13 cellular contexts compared by ENCODE assay signal in genomic region chr5:154157483-154158378, GRCh38. TPM values are rescaled to one million over a fixed set of nuclear protein-coding genes. Genes with fewer than 3 reads are reported as not detected.
DNase-seq lines count a peak whose midpoint lies in the region; ATAC-seq, FAIRE-seq and TF ChIP-seq lines count a peak whose summit lies in the region.
"Had no signal": no experiment of that assay in that cellular context is flagged by ENCODE, and none has a peak within 500 bp of the region (broad histone marks: within the 10 kb centered on the region; RNA-seq: fewer than 3 reads in every experiment).

No MANE protein-coding gene starts in this region.

- peaks cover 60% of the 10 kb centered on the region for H3K27me3 Mint-ChIP-seq in activated T-helper 2 cell treated with anti-CD3 and anti-CD28 coated beads, Interferon-gamma antibody, Interleukin-2, Interleukin-4, amounts not matched to agents 10 μg/mL and 5 μg/mL and 100 μg/mL, durations not matched to agents 14 hours and 24 hours and 36 hours (ENCODE audit: low read depth)

- no peak overlapping the region for H3K4me3 ChIP-seq in AG04449 (ENCODE audit: low read depth, low read length)
- no peak overlapping the region for H3K4me3 ChIP-seq in cardiac muscle cell

- H3K27ac Mint-ChIP-seq in activated T-helper 2 cell treated with anti-CD3 and anti-CD28 coated beads, Interferon-gamma antibody, Interleukin-2, Interleukin-4, amounts not matched to agents 10 μg/mL and 5 μg/mL and 100 μg/mL, durations not matched to agents 14 hours and 24 hours and 36 hours: no peak overlapping the region
- H3K27ac Mint-ChIP-seq: activated naive CD4-positive, alpha-beta T cell treated with anti-CD3 and anti-CD28 coated beads, Interleukin-2, amount 50 U/mL, for 72 hours; T-helper 1 cell treated with Interleukin-12 subunit alpha and Interleukin-12 subunit beta and Interleukin-4 antibody, amounts not matched to agents 30 μg/mL and 1 μg/mL, for 36 hours had no signal

- no peak for FAIRE-seq in RCC 7860 (lab: Jason Lieb, UNC)

- TF ChIP-seq CTCF in AG04449 (IDR thresholded peaks at IDR 0.05; ENCODE audit: insufficient read depth, low read length, missing control alignments) (peak; percentile 18), GM12873 (IDR thresholded peaks at IDR 0.05; ENCODE audit: insufficient read depth, low read depth, low read length, missing control alignments) (peak; percentile 59), VCaP (conservative IDR thresholded peaks at IDR 0.05) (peak; percentile 42), cardiac muscle cell (IDR thresholded peaks at IDR 0.05; ENCODE audit: low read depth, low read length) (peak; percentile 40)

- no peak for DNase-seq in AG04449 (ENCODE audit: low read depth, low spot score)
- DNase-seq in cardiac muscle cell (ENCODE audit: low read depth in 1 of 2, low spot score in 1 of 2): peak in 1 of 2 donors; percentile 13
- DNase-seq in RCC 7860 (ENCODE audit: low spot score): no peak
- DNase-seq in activated T-helper 2 cell treated with anti-CD3 and anti-CD28 coated beads, Interferon-gamma antibody, Interleukin-2, Interleukin-4, amounts not matched to agents 10 μg/mL and 5 μg/mL and 100 μg/mL, durations not matched to agents 14 hours and 24 hours and 36 hours (ENCODE audit: low spot score): no peak
- DNase-seq in COR-L47 (lab: John Stamatoyannopoulos, UW): no peak
- DNase-seq: head of caudate nucleus, NCI-H187 treated with DMSO at 0.1 percent for 48 hours, nucleus accumbens had no signal

- intact Hi-C loops in activated T-helper 2 cell treated with anti-CD3 and anti-CD28 coated beads, Interferon-gamma antibody, Interleukin-2, Interleukin-4, amounts not matched to agents 10 μg/mL and 5 μg/mL and 100 μg/mL, durations not matched to agents 14 hours and 24 hours and 36 hours (cut with micrococcal nuclease): no loop called here

- no peaks in the 10 kb centered on the region for H3K9me3 ChIP-seq in cardiac muscle cell (ENCODE audit: low read depth)

- no peaks in the 10 kb centered on the region for H3K36me3 ChIP-seq in cardiac muscle cell

- POLR2A ChIA-PET in AG04449 (lab: Yijun Ruan, JAX): no interaction called here

- no peak overlapping the region for H3K27ac ChIP-seq in VCaP
- no peak overlapping the region for H3K27ac ChIP-seq in cardiac muscle cell

- H3K4me1 Mint-ChIP-seq in activated T-helper 2 cell treated with anti-CD3 and anti-CD28 coated beads, Interferon-gamma antibody, Interleukin-2, Interleukin-4, amounts not matched to agents 10 μg/mL and 5 μg/mL and 100 μg/mL, durations not matched to agents 14 hours and 24 hours and 36 hours (ENCODE audit: low read depth): no peaks in the 10 kb centered on the region

- no peaks in the 10 kb centered on the region for H3K36me3 Mint-ChIP-seq in activated T-helper 2 cell treated with anti-CD3 and anti-CD28 coated beads, Interferon-gamma antibody, Interleukin-2, Interleukin-4, amounts not matched to agents 10 μg/mL and 5 μg/mL and 100 μg/mL, durations not matched to agents 14 hours and 24 hours and 36 hours (ENCODE audit: low read depth)
- H3K36me3 Mint-ChIP-seq: activated naive CD4-positive, alpha-beta T cell treated with anti-CD3 and anti-CD28 coated beads, Interleukin-2, amount 50 U/mL, for 72 hours had no signal

- CTCF ChIA-PET in AG04449 (lab: Yijun Ruan, JAX): interaction anchor here (1.0 to 1.7 kb wide), 2 partner anchors 9 to 247 kb away, joined by 3 to 6 read pairs; no protein-coding TSS in a partner anchor

- H3K4me1 ChIP-seq in cardiac muscle cell (ENCODE audit: low read depth): peaks cover 2% of the 10 kb centered on the region

- H3K4me3 Mint-ChIP-seq in activated T-helper 2 cell treated with anti-CD3 and anti-CD28 coated beads, Interferon-gamma antibody, Interleukin-2, Interleukin-4, amounts not matched to agents 10 μg/mL and 5 μg/mL and 100 μg/mL, durations not matched to agents 14 hours and 24 hours and 36 hours (ENCODE audit: low read depth): no peak overlapping the region
- H3K4me3 Mint-ChIP-seq: T-helper 1 cell treated with Interleukin-12 subunit alpha and Interleukin-12 subunit beta and Interleukin-4 antibody, amounts not matched to agents 30 μg/mL and 1 μg/mL, for 36 hours had no signal

- ATAC-seq in HG03139 (IDR thresholded peaks at IDR 0.05; ENCODE audit: unreplicated experiment): no peak
- ATAC-seq: activated naive CD4-positive, alpha-beta T cell treated with anti-CD3 and anti-CD28 coated beads, Interleukin-2, amount 50 U/mL, for 72 hours had no signal

- H3K9me3 Mint-ChIP-seq in activated T-helper 2 cell treated with anti-CD3 and anti-CD28 coated beads, Interferon-gamma antibody, Interleukin-2, Interleukin-4, amounts not matched to agents 10 μg/mL and 5 μg/mL and 100 μg/mL, durations not matched to agents 14 hours and 24 hours and 36 hours: no peaks in the 10 kb centered on the region
- H3K9me3 Mint-ChIP-seq: activated naive CD4-positive, alpha-beta T cell treated with anti-CD3 and anti-CD28 coated beads, Interleukin-2, amount 50 U/mL, for 72 hours; T-helper 1 cell treated with Interleukin-12 subunit alpha and Interleukin-12 subunit beta and Interleukin-4 antibody, amounts not matched to agents 30 μg/mL and 1 μg/mL, for 36 hours had no signal

- H3K27me3 ChIP-seq in cardiac muscle cell: peaks cover 8% of the 10 kb centered on the region

RNA-seq across cellular contexts. Expression of gene GALNT10, which starts 32.8 kb away (rescaled TPM):
- 7.4 and 8.2 TPM in 2 replicates for total RNA-seq in cardiac muscle cell
- polyA plus RNA-seq in cardiac muscle cell: 6.7 and 8.2 TPM in 2 replicates
- 31.7 and 35.5 TPM in 2 replicates for total RNA-seq in activated T-helper 2 cell treated with anti-CD3 and anti-CD28 coated beads, Interferon-gamma antibody, Interleukin-2, Interleukin-4, amounts not matched to agents 10 μg/mL and 5 μg/mL and 100 μg/mL, durations not matched to agents 14 hours and 24 hours and 36 hours
